Comparison of ENCODE assay signal across 8 cellular contexts in genomic region chr6:157235600-157236039, GRCh38.
DNase-seq lines count a peak whose midpoint lies in the region; TF ChIP-seq lines count a peak whose summit lies in the region.

No MANE protein-coding gene starts in this region.

- H3K9me3 ChIP-seq in mucosa of stomach (ENCODE audit: control insufficient read depth, low read length) (no peaks in the 10 kb centered on the region), stomach (no peaks in the 10 kb centered on the region)

- peak overlapping the region; percentile 47 for H3K9ac ChIP-seq in mucosa of stomach (ENCODE audit: low read length)

- peaks cover 15% of the 10 kb centered on the region for H3K4me1 ChIP-seq in mucosa of stomach (ENCODE audit: control insufficient read depth, insufficient read depth, low read length)
- H3K4me1 ChIP-seq in stomach: peaks cover 19 to 35% (median 29%) of the 10 kb centered on the region in 4 donors

- TF ChIP-seq POLR2A in stomach (IDR thresholded peaks at IDR 0.05): no peak

- intact Hi-C loops in stomach (cut with DNase I; ENCODE audit: low total_unique reads): no loop called here

- H3K36me3 ChIP-seq in mucosa of stomach (ENCODE audit: control insufficient read depth, insufficient read depth, low read length) (no peaks in the 10 kb centered on the region), stomach (no peaks in the 10 kb centered on the region)

- 0 to 1% (median 1%) methylated on average over 10 to 28 of the region's 28 CpGs for whole genome bisulfite sequencing in stomach, 5 donors

- peak overlapping the region in 4 of 5 donors; percentile 73 to 88 (median 76) for H3K27ac ChIP-seq in stomach

- TF ChIP-seq CTCF in fibroblast of mammary gland (conservative IDR thresholded peaks at IDR 0.05; ENCODE audit: control insufficient read depth, insufficient read depth, low read depth, low read length) (peak; percentile 56), stomach (IDR thresholded peaks at IDR 0.05) (peak in 5 of 7 experiments; percentile 46 to 57 (median 54))

- peak; percentile 87 for DNase-seq in GM03348 (ENCODE audit: low spot score)
- peak; percentile 46 for DNase-seq in LHCN-M2 (ENCODE audit: low read depth)
- DNase-seq in activated T-helper 1 cell treated with Interleukin-2 at 50 U/mL for 16 hours (ENCODE audit: low read depth): peak; percentile 27
- DNase-seq in fibroblast of mammary gland (ENCODE audit: low read depth): peak; percentile 45
- DNase-seq in stomach: peak; percentile 59
- no peak for DNase-seq in NCI-H1105 treated with DMSO at 0.1 percent for 48 hours (lab: John Stamatoyannopoulos, UW)
- no peak for DNase-seq in NCI-H345 treated with DMSO at 0.1 percent for 48 hours (lab: John Stamatoyannopoulos, UW; ENCODE audit: unreplicated experiment)

- H3K4me3 ChIP-seq in fibroblast of mammary gland (ENCODE audit: control insufficient read depth, low read depth, low read length) (peak overlapping the region; percentile 50), mucosa of stomach (ENCODE audit: low read length) (peak overlapping the region; percentile 53), stomach (peak overlapping the region; percentile 51 to 69 (median 63))

- H3K27me3 ChIP-seq in mucosa of stomach (ENCODE audit: control insufficient read depth, insufficient read depth, low read length) (peaks cover 33% of the 10 kb centered on the region), stomach (peaks cover 0 to 31% (median 23%) of the 10 kb centered on the region in 3 donors)

- TF ChIP-seq EP300 in stomach (IDR thresholded peaks at IDR 0.05): no peak

Comparison
In these comparisons a context has a peak if more than half of its experiments do, and no peak if none do; other contexts are left out.
1. DNase-seq: peak in GM03348 (single experiment), LHCN-M2 (single experiment), activated T-helper 1 cell treated with Interleukin-2 at 50 U/mL for 16 hours (single experiment), fibroblast of mammary gland (single experiment) and stomach (single experiment); none in NCI-H1105 treated with DMSO at 0.1 percent for 48 hours (single experiment) and NCI-H345 treated with DMSO at 0.1 percent for 48 hours (single experiment).
2. Peak in every context shown above with its lines, with median percentiles within 50 percentile points of each other: H3K4me3 ChIP-seq.